ENCODE assay signal across 12 cellular contexts in the genomic region with DNA sequence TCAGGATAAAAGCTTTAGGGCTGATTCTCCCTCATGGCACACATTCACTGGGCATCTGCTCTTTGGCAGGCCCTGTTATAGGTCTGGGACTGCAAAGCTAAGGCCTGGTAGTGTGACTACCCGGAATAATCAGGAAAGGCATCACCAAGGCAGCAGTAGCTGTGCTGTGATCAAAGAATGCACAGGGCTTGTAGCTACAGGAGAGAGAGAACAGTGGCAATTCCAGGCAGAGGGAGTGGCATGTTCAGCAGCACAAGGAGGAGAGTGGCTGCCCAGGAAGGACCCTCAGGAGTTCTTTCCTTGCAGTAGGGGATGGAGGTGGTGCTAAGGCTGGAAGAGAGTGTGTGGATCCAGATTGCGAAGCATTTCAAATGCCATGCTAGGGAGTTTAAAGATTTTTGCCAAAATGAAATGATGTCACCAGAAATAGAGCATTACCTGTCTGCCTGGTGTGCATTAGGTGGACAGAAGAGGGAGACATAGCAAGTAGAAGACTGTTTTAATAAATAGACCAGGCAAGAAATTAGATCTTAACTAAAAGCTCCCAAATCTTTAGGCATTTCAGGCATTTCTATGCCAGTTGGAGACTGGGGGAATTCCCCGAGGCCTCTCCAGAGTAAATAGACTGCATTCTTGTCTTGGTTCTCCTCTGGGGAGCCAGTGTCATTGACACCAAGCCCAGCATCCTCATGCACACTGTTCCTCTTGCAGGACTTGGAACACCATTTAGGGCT.
DNase-seq lines count a peak whose midpoint lies in the region; ATAC-seq and TF ChIP-seq lines count a peak whose summit lies in the region.
"Had no signal": no experiment of that assay in that cellular context is flagged by ENCODE, and none has a peak within 500 bp of the region (broad histone marks: within the 10 kb centered on the region; RNA-seq: fewer than 3 reads in every experiment).

No MANE protein-coding gene starts in this region.

- H3K4me1 Mint-ChIP-seq in brain: no peaks in the 10 kb centered on the region
- H3K4me1 Mint-ChIP-seq: neural crest cell had no signal

- H3K27ac Mint-ChIP-seq in brain: peak overlapping the region; percentile 15 to 87 (median 47)

- H3K4me3 Mint-ChIP-seq in brain: no peak overlapping the region
- H3K4me3 Mint-ChIP-seq: neural crest cell had no signal

- ATAC-seq in HG02870 (IDR thresholded peaks at IDR 0.05; ENCODE audit: unreplicated experiment) (no peak), HG02852 (IDR thresholded peaks at IDR 0.05; ENCODE audit: unreplicated experiment) (no peak)

- DNase-seq in AG10803 (ENCODE audit: low read depth) (no peak), HPDE6-E6E7 (ENCODE audit: extremely low spot score) (peak; percentile 26), DMS 273 (lab: John Stamatoyannopoulos, UW; ENCODE audit: unreplicated experiment) (no peak), NOMO-1 treated with DMSO at 0.1 percent for 48 hours (lab: John Stamatoyannopoulos, UW; ENCODE audit: unreplicated experiment) (no peak)
- DNase-seq: effector CD4-positive, alpha-beta T cell; H7; NCI-H1930 had no signal

- no peak overlapping the region for H3K4me3 ChIP-seq in AG10803 (ENCODE audit: low read length)

- H3K27ac ChIP-seq in layer of hippocampus (ENCODE audit: low read depth, low read length): peak overlapping the region; percentile 38

- peaks cover 51% of the 10 kb centered on the region for H3K36me3 Mint-ChIP-seq in brain

- no peaks in the 10 kb centered on the region for H3K9me3 Mint-ChIP-seq in brain
- H3K9me3 Mint-ChIP-seq: neural crest cell had no signal

- H3K27me3 ChIP-seq in layer of hippocampus (ENCODE audit: control insufficient read depth, insufficient read depth, low read length): no peaks in the 10 kb centered on the region

- TF ChIP-seq CTCF in AG10803 (conservative IDR thresholded peaks at IDR 0.05; ENCODE audit: low read length) (peak; percentile 12; the same call in 1 of the 2 replicates), brain (conservative IDR thresholded peaks at IDR 0.05) (peak; percentile 24 to 52)

- H3K27me3 Mint-ChIP-seq in brain: no peaks in the 10 kb centered on the region
